16 cellular contexts compared by ENCODE assay signal in the genomic region with DNA sequence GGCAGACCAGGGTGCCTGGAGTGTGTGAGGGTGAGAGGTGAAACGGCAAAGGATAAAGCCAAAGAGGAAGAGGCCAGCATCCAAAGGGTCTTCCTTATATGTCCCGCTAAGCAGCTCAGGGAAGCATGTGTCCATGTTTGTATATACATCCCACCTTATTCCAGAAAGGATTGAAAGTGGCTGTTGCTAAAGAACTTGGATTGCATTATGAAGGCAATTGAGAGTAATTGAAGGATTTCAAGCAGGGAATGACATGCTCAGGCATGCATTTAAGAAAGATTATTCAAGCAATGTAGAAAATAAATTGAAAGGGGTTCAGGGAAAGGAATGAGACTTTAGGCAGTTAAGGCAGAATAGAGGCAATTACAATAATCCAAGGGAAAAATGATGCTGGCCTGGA.
DNase-seq lines count a peak whose midpoint lies in the region; ATAC-seq, FAIRE-seq and TF ChIP-seq lines count a peak whose summit lies in the region.
"Had no signal": no experiment of that assay in that cellular context is flagged by ENCODE, and none has a peak within 500 bp of the region (broad histone marks: within the 10 kb centered on the region; RNA-seq: fewer than 3 reads in every experiment).

No MANE protein-coding gene starts in this region.

- H3K18ac ChIP-seq in IMR-90 (ENCODE audit: low read depth, low read length), result no peak overlapping the region
- no peak overlapping the region for H3K18ac ChIP-seq in H1 (ENCODE audit: extremely low read depth, low read length)

- H4K8ac ChIP-seq in IMR-90 (ENCODE audit: low read depth in 2 of 2, low read length in 2 of 2), result no peak overlapping the region
- H4K8ac ChIP-seq in H1 (ENCODE audit: extremely low read depth, insufficient read depth, low read length), result no peak overlapping the region

- H4K20me1 ChIP-seq in IMR-90 (ENCODE audit: insufficient read depth, low read length) (no peaks in the 10 kb centered on the region), H1 (replicated peaks in 1 of 2; ENCODE audit: control insufficient read depth in 1 of 2, insufficient read depth in 2 of 2, low read length in 2 of 2) (no peaks in the 10 kb centered on the region)
- H4K20me1 ChIP-seq: BLaER1 treated with 17β-estradiol and CSF1 and Interleukin-3, amounts not matched to agents 10 nM and 100 nM had no signal

- H3K79me1 ChIP-seq in IMR-90 (ENCODE audit: low read depth in 1 of 2, low read length in 2 of 2), result no peaks in the 10 kb centered on the region
- H3K79me1 ChIP-seq in H1 (ENCODE audit: low read depth, low read length), result no peaks in the 10 kb centered on the region

- CTCF ChIA-PET in IMR-90 (lab: Yijun Ruan, JAX) (no interaction called here), H1 (lab: Charles Lee; ENCODE audit: partially characterized antibody) (interaction anchor here (0.7 to 1.4 kb wide), 2 partner anchors 75 to 117 kb away, joined by 3 to 4 read pairs; no protein-coding TSS in a partner anchor)

- no peaks in the 10 kb centered on the region for H3K9me1 ChIP-seq in IMR-90 (ENCODE audit: insufficient read depth, low read length)

- intact Hi-C loops in IMR-90 (cut with micrococcal nuclease), result no loop called here

- no peak for TF ChIP-seq POLR2A in IMR-90 (IDR thresholded peaks at IDR 0.05; ENCODE audit: low read depth, low read length)
- TF ChIP-seq POLR2A in H1 (IDR thresholded peaks at IDR 0.05; ENCODE audit: control extremely low read depth in 1 of 2, low read depth in 2 of 2, low read length in 2 of 2), result no peak

- dilution Hi-C loops in IMR-90 (cut with HindIII; ENCODE audit: low sequenced_read_pairs, unreplicated experiment), result no loop called here

- H4K91ac ChIP-seq in IMR-90 (ENCODE audit: insufficient read depth, low read depth, low read length) (no peak overlapping the region), H1 (replicated peaks; ENCODE audit: insufficient read length, low read length) (no peak overlapping the region)

- H2BK12ac ChIP-seq in H1 (ENCODE audit: low read depth, low read length), result no peak overlapping the region

- H3K79me2 ChIP-seq in H1 (ENCODE audit: control insufficient read depth in 1 of 2, insufficient read depth in 2 of 2, low read length in 2 of 2), result no peaks in the 10 kb centered on the region

- TF ChIP-seq RAD21 in IMR-90 (IDR thresholded peaks at IDR 0.05; ENCODE audit: low read length) (no peak), H1 (IDR thresholded peaks at IDR 0.05 in 1 of 2, conservative IDR thresholded peaks at IDR 0.05 in 1 of 2; ENCODE audit: low read depth in 2 of 2, low read length in 2 of 2) (no peak)

- H3K27ac ChIP-seq in IMR-90 (ENCODE audit: insufficient read depth, low read length) (no peak overlapping the region), H1 (ENCODE audit: low read depth, low read length) (no peak overlapping the region)
- H3K27ac ChIP-seq: BLaER1 treated with 17β-estradiol and CSF1 and Interleukin-3, amounts not matched to agents 10 nM and 100 nM had no signal

- no peaks in the 10 kb centered on the region for H3K36me3 ChIP-seq in IMR-90 (ENCODE audit: control insufficient read depth, insufficient read depth, low read length)
- H3K36me3 ChIP-seq in H1 (ENCODE audit: control insufficient read depth in 2 of 4, insufficient read depth in 4 of 4, low read length in 3 of 4), result no peaks in the 10 kb centered on the region
- H3K36me3 ChIP-seq: BLaER1 treated with 17β-estradiol and CSF1 and Interleukin-3, amounts not matched to agents 10 nM and 100 nM had no signal

- no peak overlapping the region for H3K4me2 ChIP-seq in IMR-90 (ENCODE audit: low read depth, low read length)
- no peak overlapping the region for H3K4me2 ChIP-seq in H1 (ENCODE audit: insufficient read depth in 1 of 2, low read depth in 2 of 2, low read length in 2 of 2)
- H3K4me2 ChIP-seq: BLaER1 treated with 17β-estradiol and CSF1 and Interleukin-3, amounts not matched to agents 10 nM and 100 nM had no signal

- no peak for TF ChIP-seq CTCF in IMR-90 (conservative IDR thresholded peaks at IDR 0.05; ENCODE audit: low read depth, low read length)
- no peak for TF ChIP-seq CTCF in H1 (IDR thresholded peaks at IDR 0.05; ENCODE audit: control extremely low read depth in 1 of 3, insufficient read depth in 1 of 3, low read depth in 1 of 3, low read length in 3 of 3)

- ATAC-seq in IMR-90 (ENCODE audit: low read depth), result no peak
- ATAC-seq in GM19397 (IDR thresholded peaks at IDR 0.05; ENCODE audit: unreplicated experiment), result no peak
- ATAC-seq in GM18498 (IDR thresholded peaks at IDR 0.05; ENCODE audit: unreplicated experiment), result no peak
- ATAC-seq: HepG2 had no signal

- in situ Hi-C loops in IMR-90 (cut with MboI; ENCODE audit: low sequenced_read_pairs), result no loop called here

- H3K27me3 ChIP-seq in IMR-90 (ENCODE audit: control insufficient read depth, insufficient read depth, low read length), result no peaks in the 10 kb centered on the region
- no peaks in the 10 kb centered on the region for H3K27me3 ChIP-seq in H1 (replicated peaks in 1 of 4; ENCODE audit: control insufficient read depth in 3 of 4, extremely low read depth in 1 of 4, insufficient read depth in 3 of 4, low read length in 3 of 4)
- H3K27me3 ChIP-seq: BLaER1 treated with 17β-estradiol and CSF1 and Interleukin-3, amounts not matched to agents 10 nM and 100 nM had no signal

- no peak overlapping the region for H2BK120ac ChIP-seq in IMR-90 (ENCODE audit: low read depth, low read length)
- no peak overlapping the region for H2BK120ac ChIP-seq in H1 (replicated peaks; ENCODE audit: low read depth, low read length)

- no peaks in the 10 kb centered on the region for H3K23me2 ChIP-seq in H1 (ENCODE audit: low read depth, low read length)

- H3K14ac ChIP-seq in IMR-90 (replicated peaks; ENCODE audit: low read depth, low read length), result no peak overlapping the region
- H3K14ac ChIP-seq in H1 (ENCODE audit: insufficient read length), result no peak overlapping the region

- H2BK5ac ChIP-seq in IMR-90 (ENCODE audit: low read depth, low read length, poor library complexity, severe bottlenecking), result no peak overlapping the region
- no peak overlapping the region for H2BK5ac ChIP-seq in H1 (ENCODE audit: low read depth, low read length)

- H3K4ac ChIP-seq in IMR-90 (ENCODE audit: low read depth, low read length) (no peak overlapping the region), H1 (replicated peaks; ENCODE audit: insufficient read length, low read depth, low read length) (no peak overlapping the region)

- FAIRE-seq in H1 (lab: Jason Lieb, UNC) (no peak), urothelium cell line (lab: Jason Lieb, UNC) (peak; percentile 53)
- FAIRE-seq: GM18507, HepG2 had no signal

- H3K9me3 ChIP-seq in IMR-90 (ENCODE audit: control insufficient read depth, insufficient read depth, low read length), result no peaks in the 10 kb centered on the region
- H3K9me3 ChIP-seq in H1 (ENCODE audit: insufficient read depth in 2 of 2, low read depth in 1 of 2, low read length in 1 of 2), result no peaks in the 10 kb centered on the region
- H3K9me3 ChIP-seq: BLaER1 treated with 17β-estradiol and CSF1 and Interleukin-3, amounts not matched to agents 10 nM and 100 nM had no signal

- H3K23ac ChIP-seq in IMR-90 (ENCODE audit: low read depth, low read length) (no peak overlapping the region), H1 (ENCODE audit: insufficient read length) (no peak overlapping the region)

- H2BK15ac ChIP-seq in IMR-90 (ENCODE audit: low read depth, low read length) (no peak overlapping the region), H1 (ENCODE audit: low read length) (no peak overlapping the region)

- H2AK9ac ChIP-seq in IMR-90 (replicated peaks; ENCODE audit: low read depth, low read length, poor library complexity), result no peak overlapping the region

- H3K4me1 ChIP-seq in IMR-90 (ENCODE audit: control insufficient read depth, insufficient read depth, low read length), result peaks cover 3% of the 10 kb centered on the region; the same call in 1 of the 2 replicates
- no peaks in the 10 kb centered on the region for H3K4me1 ChIP-seq in H1 (replicated peaks in 1 of 4; ENCODE audit: control insufficient read depth in 3 of 4, insufficient read depth in 4 of 4, low read length in 3 of 4)

- H3K56ac ChIP-seq in IMR-90 (ENCODE audit: extremely low read depth, insufficient read depth, low read length), result no peak overlapping the region
- no peak overlapping the region for H3K56ac ChIP-seq in H1 (replicated peaks; ENCODE audit: insufficient read length, low read depth, low read length)

- DNase-seq in IMR-90 (no peak), NCI-H2227 treated with DMSO at 0.1 percent for 48 hours (lab: John Stamatoyannopoulos, UW) (peak; percentile 21), H1 (ENCODE audit: low read depth in 1 of 2, low spot score in 2 of 2) (no peak), urothelium cell line (ENCODE audit: low spot score) (no peak), NOMO-1 treated with DMSO at 0.1 percent for 48 hours (lab: John Stamatoyannopoulos, UW; ENCODE audit: unreplicated experiment) (no peak)
- DNase-seq: ACHN; Calu3; CD4-positive, alpha-beta T cell; DMS 273 treated with DMSO at 0.1 percent for 48 hours; HCEC 1CT; HFFc6 had no signal

- H4K5ac ChIP-seq in IMR-90 (ENCODE audit: low read depth, low read length) (no peak overlapping the region), H1 (ENCODE audit: insufficient read length, low read depth, low read length) (no peak overlapping the region)

- H3K4me3 ChIP-seq in IMR-90 (ENCODE audit: insufficient read depth, low read depth, low read length) (no peak overlapping the region), H1 (ENCODE audit: extremely low read depth in 1 of 4, insufficient read depth in 2 of 4, low read depth in 3 of 4, low read length in 4 of 4) (no peak overlapping the region)
- H3K4me3 ChIP-seq: BLaER1 treated with 17β-estradiol and CSF1 and Interleukin-3, amounts not matched to agents 10 nM and 100 nM had no signal

- H2AFZ ChIP-seq in IMR-90 (replicated peaks; ENCODE audit: low read length, poor library complexity) (peak overlapping the region; percentile 18), H1 (ENCODE audit: low read length) (0 out of 2 replicates have a peak overlapping the region, but pooled peaks have one; percentile 23)

- no TSS peak for BruUV-seq in IMR-90 (replicated peaks; lab: Mats Ljungman, UMichigan)

- H3K9ac ChIP-seq in IMR-90 (ENCODE audit: low read depth, low read length) (no peak overlapping the region), H1 (replicated peaks in 1 of 4; ENCODE audit: extremely low read depth in 1 of 4, low read depth in 3 of 4, low read length in 3 of 4) (no peak overlapping the region)
- H3K9ac ChIP-seq: BLaER1 treated with 17β-estradiol and CSF1 and Interleukin-3, amounts not matched to agents 10 nM and 100 nM had no signal

- POLR2A ChIA-PET in IMR-90 (lab: Charles Lee; ENCODE audit: unreplicated experiment), result no interaction called here
- POLR2A ChIA-PET in H1 (lab: Charles Lee; ENCODE audit: partially characterized antibody), result no interaction called here

- no peak for TF ChIP-seq EP300 in H1 (IDR thresholded peaks at IDR 0.05; ENCODE audit: borderline replicate concordance in 1 of 2, low read depth in 2 of 2, low read length in 2 of 2)

- no CpG with 5 or more reads among the region's 2 CpGs for WGBS in IMR-90 (ENCODE audit: extremely low coverage in 2 of 2, insufficient read length in 1 of 2), 2 experiments
- 80% methylated on average over 2 of the region's 2 CpGs; no CpG with 5 or more reads in 1 of the 2 experiments for WGBS in H1 (ENCODE audit: extremely low coverage in 1 of 2, insufficient coverage in 1 of 2, insufficient read length in 1 of 2, insufficient replicate concordance in 2 of 2, low coverage in 1 of 2, low lambda C conversion rate in 2 of 2, missing lambda C conversion rate in 1 of 2), 2 experiments

- no peak overlapping the region for H2AK5ac ChIP-seq in IMR-90 (ENCODE audit: low read depth, low read length)
- no peak overlapping the region for H2AK5ac ChIP-seq in H1 (ENCODE audit: low read depth, low read length)

- H2BK20ac ChIP-seq in IMR-90 (ENCODE audit: low read depth, low read length), result peak overlapping the region; percentile 48; the same call in 1 of the 2 replicates
- H2BK20ac ChIP-seq in H1 (ENCODE audit: low read length), result no peak overlapping the region
